10 cellular contexts compared by ENCODE assay signal in the genomic region with DNA sequence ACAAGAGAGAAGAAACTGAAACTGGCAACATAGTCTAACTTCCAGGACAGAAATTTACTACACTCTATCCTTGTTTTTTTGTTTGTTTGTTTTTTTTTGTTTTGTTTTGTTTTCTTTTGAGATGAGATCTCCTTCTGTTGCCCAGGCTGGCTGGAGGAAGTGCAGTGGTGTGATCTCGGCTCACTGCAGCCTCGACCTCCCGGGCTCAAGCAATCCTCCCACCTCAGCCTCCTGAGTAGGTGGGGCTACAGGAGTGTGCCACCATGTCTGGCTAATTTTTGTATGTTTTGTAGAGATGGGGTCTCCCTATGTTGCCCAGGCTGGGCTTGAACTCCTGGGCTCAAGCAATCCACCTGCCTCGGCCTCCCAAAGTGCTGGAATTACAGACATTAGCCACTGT. TPM values are rescaled to one million over a fixed set of nuclear protein-coding genes. Genes with fewer than 3 reads are reported as not detected.
DNase-seq lines count a peak whose midpoint lies in the region; ATAC-seq and TF ChIP-seq lines count a peak whose summit lies in the region.
"Not testable (repeated sequence)": the region's sequence is repeated elsewhere in the genome, so short reads cannot be mapped to it uniquely, and the experiment has no call there.
"Had no signal": no experiment of that assay in that cellular context is flagged by ENCODE, and none has a peak within 500 bp of the region (broad histone marks: within the 10 kb centered on the region; RNA-seq: fewer than 3 reads in every experiment).

No MANE protein-coding gene starts in this region.

- not testable (repeated sequence) for H4K20me1 ChIP-seq in osteoblast (ENCODE audit: insufficient read depth, low read length)

- not testable (repeated sequence) for TF ChIP-seq POLR2A in right lobe of liver (IDR thresholded peaks at IDR 0.05)

- BruUV-seq in Caco-2 (replicated peaks; lab: Mats Ljungman, UMichigan), result not testable (repeated sequence)

- not testable (repeated sequence) for TF ChIP-seq CTCF in Caco-2 (IDR thresholded peaks at IDR 0.05; ENCODE audit: insufficient read depth in 1 of 2, low read depth in 1 of 2, low read length in 1 of 2, severe bottlenecking in 1 of 2, unreplicated experiment in 1 of 2); epithelial cell of proximal tubule (conservative IDR thresholded peaks at IDR 0.05; ENCODE audit: low read depth, low read length); right lobe of liver (IDR thresholded peaks at IDR 0.05); osteoblast (IDR thresholded peaks at IDR 0.05; ENCODE audit: extremely low read depth, low read depth, low read length); upper lobe of right lung (IDR thresholded peaks at IDR 0.05)

- H3K4me2 ChIP-seq in osteoblast (ENCODE audit: insufficient read depth, low read length), result peak overlapping the region; percentile 27

- H3K27me3 ChIP-seq in Caco-2 (replicated peaks; ENCODE audit: control insufficient read depth, insufficient read depth, low read length); right lobe of liver; osteoblast (ENCODE audit: insufficient read depth, low read length); upper lobe of right lung: not testable (repeated sequence)

- not testable (repeated sequence) for H3K36me3 ChIP-seq in Caco-2 (ENCODE audit: control insufficient read depth, insufficient read depth, low read length); right lobe of liver; osteoblast (ENCODE audit: insufficient read depth, low read length); upper lobe of right lung

- 59% methylated on average over 4 of the region's 4 CpGs for WGBS in right lobe of liver (ENCODE audit: insufficient coverage, low coverage, low lambda C conversion rate, missing lambda C conversion rate)

- H3K36me3 Mint-ChIP-seq in Caco-2 (ENCODE audit: insufficient read depth, unreplicated experiment), result peaks cover 36% of the 10 kb centered on the region
- not testable (repeated sequence) for H3K36me3 Mint-ChIP-seq in activated T-helper 17 cell treated with anti-CD3 and anti-CD28 coated beads, Interleukin-2, amount 50 U/mL, for 72 hours (ENCODE audit: low read depth)

- H3K27me3 Mint-ChIP-seq in Caco-2 (ENCODE audit: insufficient read depth, unreplicated experiment); activated T-helper 17 cell treated with anti-CD3 and anti-CD28 coated beads, Interleukin-2, amount 50 U/mL, for 72 hours: not testable (repeated sequence)

- not testable (repeated sequence) for H3K9me3 ChIP-seq in Caco-2; right lobe of liver; osteoblast (ENCODE audit: low read depth, low read length); upper lobe of right lung

- peak overlapping the region; percentile 85 for H3K4me3 Mint-ChIP-seq in Caco-2 (ENCODE audit: unreplicated experiment)
- peak overlapping the region; percentile 79 for H3K4me3 Mint-ChIP-seq in activated T-helper 17 cell treated with anti-CD3 and anti-CD28 coated beads, Interleukin-2, amount 50 U/mL, for 72 hours

- ATAC-seq in activated T-helper 17 cell treated with anti-CD3 and anti-CD28 coated beads, Interleukin-2, amount 50 U/mL, for 72 hours (replicated peaks); right lobe of liver; upper lobe of right lung: not testable (repeated sequence)

- CTCF ChIA-PET in Caco-2 (lab: Charles Lee), result interaction anchor here (0.6 to 3.1 kb wide), 10 partner anchors 17 to 97 kb away, joined by 3 to 16 read pairs (median 6); a partner anchor contains a TSS

- H2AFZ ChIP-seq in osteoblast (ENCODE audit: low read length), result not testable (repeated sequence)

- H3K27ac ChIP-seq in right lobe of liver (peak overlapping the region in 2 of 3 donors; percentile 71 to 78), upper lobe of right lung (peak overlapping the region; percentile 88)
- not testable (repeated sequence) for H3K27ac ChIP-seq in osteoblast (ENCODE audit: low read depth, low read length)

- H3K9me3 Mint-ChIP-seq in Caco-2 (ENCODE audit: unreplicated experiment); activated T-helper 17 cell treated with anti-CD3 and anti-CD28 coated beads, Interleukin-2, amount 50 U/mL, for 72 hours: not testable (repeated sequence)

- H3K27ac Mint-ChIP-seq in Caco-2 (ENCODE audit: unreplicated experiment), result peak overlapping the region; percentile 46
- H3K27ac Mint-ChIP-seq in activated T-helper 17 cell treated with anti-CD3 and anti-CD28 coated beads, Interleukin-2, amount 50 U/mL, for 72 hours, result not testable (repeated sequence)

- POLR2A ChIA-PET in Caco-2 (lab: Charles Lee), result interaction anchor here (0.6 to 2.0 kb wide), 4 partner anchors 17 to 106 kb away, joined by 5 to 27 read pairs (median 8); a partner anchor contains a TSS

- peaks cover 23% of the 10 kb centered on the region for H3K79me2 ChIP-seq in osteoblast (ENCODE audit: insufficient read depth, low read length)

- intact Hi-C loops in Caco-2 (cut with micrococcal nuclease; ENCODE audit: unreplicated experiment), result loop anchor here (1.0 kb wide), 1 partner anchor 17 kb away; a partner anchor contains a TSS
- intact Hi-C loops in right lobe of liver (cut with DNase I); upper lobe of right lung (cut with DNase I): not testable (repeated sequence)

- DNase-seq in Caco-2; epithelial cell of proximal tubule (ENCODE audit: low read depth); right lobe of liver; osteoblast (ENCODE audit: insufficient read length, low spot score, missing footprints); upper lobe of right lung: not testable (repeated sequence)

- peaks cover 27% of the 10 kb centered on the region for H3K4me1 Mint-ChIP-seq in Caco-2 (ENCODE audit: low read depth, unreplicated experiment)
- H3K4me1 Mint-ChIP-seq in activated T-helper 17 cell treated with anti-CD3 and anti-CD28 coated beads, Interleukin-2, amount 50 U/mL, for 72 hours, result peaks cover 25% of the 10 kb centered on the region

- H3K4me3 ChIP-seq in Caco-2 (ENCODE audit: low read depth, low read length); osteoblast (ENCODE audit: insufficient read depth, low read length): not testable (repeated sequence)
- H3K4me3 ChIP-seq in epithelial cell of proximal tubule (ENCODE audit: low read depth, low read length) (peak overlapping the region; percentile 81), right lobe of liver (peak overlapping the region in 1 of 3 donors; percentile 74), upper lobe of right lung (peak overlapping the region; percentile 5)

- H3K4me1 ChIP-seq in Caco-2, result peaks cover 23% of the 10 kb centered on the region
- peaks cover 0 to 29% (median 4%) of the 10 kb centered on the region in 4 donors for H3K4me1 ChIP-seq in right lobe of liver
- peaks cover 23% of the 10 kb centered on the region for H3K4me1 ChIP-seq in osteoblast (ENCODE audit: insufficient read depth, low read length)
- H3K4me1 ChIP-seq in upper lobe of right lung, result peaks cover 27% of the 10 kb centered on the region

RNA-seq across cellular contexts. Expression of a gene that starts 1.6 kb away (rescaled TPM):
- total RNA-seq in Caco-2 (2022) (26.5 and 30.4 TPM in 2 replicates), epithelial cell of proximal tubule (10.0 and 11.4 TPM in 2 replicates), right lobe of liver (1 to 10 TPM; 1.9 to 4.6 (median 3.6) TPM), osteoblast (6.9 and 7.4 TPM in 2 replicates), upper lobe of right lung (15.7 TPM)
- total RNA-seq in activated T-helper 17 cell treated with anti-CD3 and anti-CD28 coated beads, Interleukin-2, amount 50 U/mL, for 72 hours, result 1 to 10 TPM; 4.7 to 6.5 TPM

RNA-seq across cellular contexts. Expression of a gene that starts 17.0 kb away (rescaled TPM):
- total RNA-seq in Caco-2 (2022), result 27.2 and 27.7 TPM in 2 replicates
- 10 to 100 TPM in 1 of 2 donors, 1 to 10 TPM in 1; 8.7 to 12.9 TPM for total RNA-seq in activated T-helper 17 cell treated with anti-CD3 and anti-CD28 coated beads, Interleukin-2, amount 50 U/mL, for 72 hours
- 5.5 and 9.7 TPM in 2 replicates for total RNA-seq in epithelial cell of proximal tubule
- 10 to 100 TPM in 1 of 6 experiments, 1 to 10 TPM in 5; 3.0 to 13.1 (median 5.1) TPM for total RNA-seq in right lobe of liver
- 2.9 and 3.6 TPM in 2 replicates for total RNA-seq in osteoblast
- 14.9 TPM for total RNA-seq in upper lobe of right lung

RNA-seq across cellular contexts. Expression of a gene that starts 17.8 kb away (rescaled TPM):
- total RNA-seq in Caco-2 (2022) (10.8 and 11.1 TPM in 2 replicates), epithelial cell of proximal tubule (16.4 and 18.0 TPM in 2 replicates), right lobe of liver (10 to 100 TPM in 4 of 6 experiments, 1 to 10 TPM in 2; 8.2 to 21.0 (median 11.3) TPM), osteoblast (11.2 TPM in 2 replicates), upper lobe of right lung (28.6 TPM)
- 10 to 100 TPM; 20.1 to 25.3 TPM for total RNA-seq in activated T-helper 17 cell treated with anti-CD3 and anti-CD28 coated beads, Interleukin-2, amount 50 U/mL, for 72 hours

RNA-seq across cellular contexts. Expression of a gene that starts 23.2 kb away (rescaled TPM):
- total RNA-seq in Caco-2 (2022), result 13.2 and 14.5 TPM in 2 replicates
- 10 to 100 TPM; 11.9 to 13.2 TPM for total RNA-seq in activated T-helper 17 cell treated with anti-CD3 and anti-CD28 coated beads, Interleukin-2, amount 50 U/mL, for 72 hours
- total RNA-seq in epithelial cell of proximal tubule, result 3.4 and 6.2 TPM in 2 replicates
- total RNA-seq in right lobe of liver, result 1 to 10 TPM; 4.2 to 6.0 (median 4.7) TPM
- total RNA-seq in osteoblast, result 1.4 and 1.5 TPM in 2 replicates
- 18.4 TPM for total RNA-seq in upper lobe of right lung

RNA-seq across cellular contexts. Expression of a gene that starts 36.9 kb away (rescaled TPM):
- 2.3 and 2.4 TPM in 2 replicates for total RNA-seq in Caco-2 (2022)
- not detected for total RNA-seq in activated T-helper 17 cell treated with anti-CD3 and anti-CD28 coated beads, Interleukin-2, amount 50 U/mL, for 72 hours
- 0.23 TPM in 1 of 2 replicates, not detected in the other for total RNA-seq in epithelial cell of proximal tubule
- under 1 TPM in 2 of 6 experiments, not detected in 4; 0.33 to 0.56 TPM for total RNA-seq in right lobe of liver
- total RNA-seq in osteoblast, result not detected in 2 replicates
- 1.8 TPM for total RNA-seq in upper lobe of right lung
- total RNA-seq: activated CD4-positive, alpha-beta T cell treated with anti-CD3 and anti-CD28 coated beads, Interleukin-2, amount 10 ng/mL, durations not matched to agents 24 days and 14 days; activated T-cell treated with anti-CD3 and anti-CD28 coated beads, Interleukin-2, amount 50 U/mL, for 4 hours; colonic mucosa; smooth muscle cell had no signal
